Comparison of ENCODE assay signal across 8 cellular contexts in the genomic region with DNA sequence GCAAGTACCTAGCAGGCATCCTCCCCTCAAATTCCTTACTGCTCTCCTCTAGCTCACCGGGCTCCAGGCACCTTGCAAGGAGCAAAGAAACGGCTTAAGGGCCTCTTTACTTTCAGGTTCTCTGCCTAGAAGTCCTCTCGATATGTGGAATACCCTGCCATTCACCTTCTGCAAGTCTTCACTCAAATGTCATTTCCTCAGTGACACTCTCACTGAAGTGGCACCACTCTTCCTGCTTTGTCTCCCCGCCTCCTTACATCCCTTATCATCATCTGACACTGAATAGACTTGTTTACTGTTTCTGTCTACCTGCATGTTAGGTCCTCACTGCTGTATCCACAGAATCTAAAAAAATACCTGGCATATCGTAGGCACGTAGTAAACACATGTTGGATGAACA. TPM values are rescaled to one million over a fixed set of nuclear protein-coding genes. Genes with fewer than 3 reads are reported as not detected.
DNase-seq lines count a peak whose midpoint lies in the region; ATAC-seq, FAIRE-seq and TF ChIP-seq lines count a peak whose summit lies in the region.

No MANE protein-coding gene starts in this region.

- H3K4me2 ChIP-seq in HepG2 (ENCODE audit: low read depth, low read length) = peak overlapping the region; percentile 97

- H3K27ac Mint-ChIP-seq in activated CD8-positive, alpha-beta memory T cell treated with anti-CD3 and anti-CD28 coated beads, Interleukin-2, amount 10 ng/mL, durations not matched to agents 7 days and 5 days = peak overlapping the region; percentile 85
- peak overlapping the region; percentile 92 for H3K27ac Mint-ChIP-seq in activated naive CD8-positive, alpha-beta T cell treated with anti-CD3 and anti-CD28 coated beads, Interleukin-2, amount 10 ng/mL, durations not matched to agents 7 days and 5 days

- no peak for TF ChIP-seq EP300 in HepG2 (IDR thresholded peaks at IDR 0.05; ENCODE audit: low read depth in 2 of 2, low read length in 2 of 2)
- TF ChIP-seq EP300 in HepG2 (CRISPR knock-in tag; IDR thresholded peaks at IDR 0.05; ENCODE audit: borderline replicate concordance) = no peak

- H3K9me3 Mint-ChIP-seq in activated CD8-positive, alpha-beta memory T cell treated with anti-CD3 and anti-CD28 coated beads, Interleukin-2, amount 10 ng/mL, durations not matched to agents 7 days and 5 days (ENCODE audit: low read depth) = no peaks in the 10 kb centered on the region
- no peaks in the 10 kb centered on the region for H3K9me3 Mint-ChIP-seq in activated naive CD8-positive, alpha-beta T cell treated with anti-CD3 and anti-CD28 coated beads, Interleukin-2, amount 10 ng/mL, durations not matched to agents 7 days and 5 days

- intact Hi-C loops in HepG2 (cut with micrococcal nuclease; ENCODE audit: unreplicated experiment) (loop anchor here (1.0 kb wide), 1 partner anchor 19 kb away; no protein-coding TSS in a partner anchor), thyroid gland (cut with DNase I) (no loop called here)

- H3K4me1 ChIP-seq in HepG2 (ENCODE audit: insufficient read depth, low read length) (peaks cover 42% of the 10 kb centered on the region), thyroid gland (peaks cover 19 to 27% of the 10 kb centered on the region in 2 donors)

- 17% methylated on average over 6 of the region's 6 CpGs for WGBS in HepG2 (ENCODE audit: low lambda C conversion rate)
- WGBS in thyroid gland, 2 donors = 34 to 37% methylated on average over 6 of the region's 6 CpGs

- H3K4me3 ChIP-seq in HepG2 (replicated peaks in 1 of 3; ENCODE audit: insufficient read depth in 1 of 3, low read depth in 2 of 3, low read length in 3 of 3) (peak overlapping the region; percentile 77 to 91 (median 90)), thyroid gland (replicated peaks in 1 of 3) (peak overlapping the region; percentile 62 to 96 (median 89))

- CTCF ChIA-PET in activated CD8-positive, alpha-beta memory T cell treated with anti-CD3 and anti-CD28 coated beads, Interleukin-2, amount 10 ng/mL, durations not matched to agents 7 days and 5 days (lab: Charles Lee) = interaction anchor here (0.5 to 3.2 kb wide), 4 partner anchors 10 to 495 kb away, joined by 3 to 28 read pairs (median 7); a partner anchor contains a TSS
- CTCF ChIA-PET in HepG2 (lab: Yijun Ruan, JAX; ENCODE audit: low intra/inter-chr PET ratio, low total read pairs) = interaction anchor here (1.7 kb wide), 1 partner anchor 46 kb away, joined by 4 read pairs; a partner anchor contains a TSS

- H3K79me2 ChIP-seq in HepG2 (ENCODE audit: insufficient read depth, low read length) = peaks cover 52% of the 10 kb centered on the region

- H3K9ac ChIP-seq in HepG2 (ENCODE audit: insufficient read depth, low read depth, low read length) = peak overlapping the region; percentile 86

- peaks cover 33% of the 10 kb centered on the region for H3K36me3 Mint-ChIP-seq in activated CD8-positive, alpha-beta memory T cell treated with anti-CD3 and anti-CD28 coated beads, Interleukin-2, amount 10 ng/mL, durations not matched to agents 7 days and 5 days
- peaks cover 22% of the 10 kb centered on the region for H3K36me3 Mint-ChIP-seq in activated naive CD8-positive, alpha-beta T cell treated with anti-CD3 and anti-CD28 coated beads, Interleukin-2, amount 10 ng/mL, durations not matched to agents 7 days and 5 days

- no peak for FAIRE-seq in HepG2 (lab: Jason Lieb, UNC)

- H3K4me3 Mint-ChIP-seq in activated CD8-positive, alpha-beta memory T cell treated with anti-CD3 and anti-CD28 coated beads, Interleukin-2, amount 10 ng/mL, durations not matched to agents 7 days and 5 days = peak overlapping the region; percentile 85
- H3K4me3 Mint-ChIP-seq in activated naive CD8-positive, alpha-beta T cell treated with anti-CD3 and anti-CD28 coated beads, Interleukin-2, amount 10 ng/mL, durations not matched to agents 7 days and 5 days = peak overlapping the region; percentile 93

- POLR2A ChIA-PET in activated naive CD8-positive, alpha-beta T cell treated with anti-CD3 and anti-CD28 coated beads, Interleukin-2, amount 10 ng/mL, durations not matched to agents 7 days and 5 days (lab: Charles Lee) = interaction anchor here (1.6 to 3.8 kb wide), 2 partner anchors 9 to 47 kb away, joined by 4 to 76 read pairs; a partner anchor contains a TSS
- POLR2A ChIA-PET in HepG2 (lab: Yijun Ruan, JAX) = interaction anchor here (1.0 to 2.5 kb wide), 2 partner anchors 9 to 51 kb away, joined by 4 to 35 read pairs; no protein-coding TSS in a partner anchor

- peaks cover 52% of the 10 kb centered on the region for H3K4me1 Mint-ChIP-seq in activated CD8-positive, alpha-beta memory T cell treated with anti-CD3 and anti-CD28 coated beads, Interleukin-2, amount 10 ng/mL, durations not matched to agents 7 days and 5 days
- peaks cover 44% of the 10 kb centered on the region for H3K4me1 Mint-ChIP-seq in activated naive CD8-positive, alpha-beta T cell treated with anti-CD3 and anti-CD28 coated beads, Interleukin-2, amount 10 ng/mL, durations not matched to agents 7 days and 5 days

- no peaks in the 10 kb centered on the region; a peak in 1 of 5 replicates for H3K27me3 ChIP-seq in HepG2 (ENCODE audit: control insufficient read depth in 1 of 2, insufficient read depth in 2 of 2, low read length in 2 of 2)
- H3K27me3 ChIP-seq in thyroid gland = no peaks in the 10 kb centered on the region

- H3K9me3 ChIP-seq in HepG2 (ENCODE audit: low read length) (no peaks in the 10 kb centered on the region), thyroid gland (no peaks in the 10 kb centered on the region)

- no peak for DNase-seq in activated CD8-positive, alpha-beta memory T cell treated with anti-CD3 and anti-CD28 coated beads, Interleukin-2, amount 10 ng/mL, durations not matched to agents 7 days and 5 days
- DNase-seq in activated CD8-positive, alpha-beta memory T cell treated with anti-CD3 and anti-CD28 coated beads for 24 hours = no peak
- DNase-seq in activated naive CD8-positive, alpha-beta T cell treated with anti-CD3 and anti-CD28 coated beads, Interleukin-2, amount 10 ng/mL, durations not matched to agents 7 days and 5 days = no peak
- DNase-seq in HepG2 (ENCODE audit: low spot score) = no peak
- no peak for DNase-seq in thyroid gland
- DNase-seq in DMS153 treated with DMSO at 0.1 percent for 48 hours (lab: John Stamatoyannopoulos, UW; ENCODE audit: unreplicated experiment) = no peak
- DNase-seq in NCI-H1930 (lab: John Stamatoyannopoulos, UW) = no peak
- DNase-seq in glomerular visceral epithelial cell (ENCODE audit: extremely low spot score) = no peak

- no peak for ATAC-seq in activated CD8-positive, alpha-beta memory T cell treated with anti-CD3 and anti-CD28 coated beads, Interleukin-2, amount 10 ng/mL, durations not matched to agents 7 days and 5 days
- no peak for ATAC-seq in activated naive CD8-positive, alpha-beta T cell treated with anti-CD3 and anti-CD28 coated beads, Interleukin-2, amount 10 ng/mL, durations not matched to agents 7 days and 5 days (ENCODE audit: low read depth)
- no peak for ATAC-seq in HepG2

- TF ChIP-seq RAD21 in HepG2 (CRISPR knock-in tag; IDR thresholded peaks at IDR 0.05) = no peak

- no peak for TF ChIP-seq CTCF in HepG2 (CRISPR knock-in tag; IDR thresholded peaks at IDR 0.05)
- no peak for TF ChIP-seq CTCF in thyroid gland (IDR thresholded peaks at IDR 0.05)

- no peaks in the 10 kb centered on the region for H3K27me3 Mint-ChIP-seq in activated CD8-positive, alpha-beta memory T cell treated with anti-CD3 and anti-CD28 coated beads, Interleukin-2, amount 10 ng/mL, durations not matched to agents 7 days and 5 days
- H3K27me3 Mint-ChIP-seq in activated naive CD8-positive, alpha-beta T cell treated with anti-CD3 and anti-CD28 coated beads, Interleukin-2, amount 10 ng/mL, durations not matched to agents 7 days and 5 days = no peaks in the 10 kb centered on the region

- no TSS peak for BruUV-seq in HepG2 (replicated peaks; lab: Mats Ljungman, UMichigan)

- in situ Hi-C loops in HepG2 (cut with HindIII; ENCODE audit: extremely low pct_ligation_motif_present, low pct_unique_long_range_greater_than_20kb) = no loop called here

- H3K36me3 ChIP-seq in HepG2 (replicated peaks in 1 of 2; ENCODE audit: control insufficient read depth in 1 of 2, insufficient read depth in 2 of 2, low read length in 2 of 2) (peaks cover 5 to 25% of the 10 kb centered on the region in 2 experiments), thyroid gland (peaks cover 9 to 15% of the 10 kb centered on the region in 2 donors)

- peaks cover 4% of the 10 kb centered on the region; the same call in 1 of the 2 replicates for H4K20me1 ChIP-seq in HepG2 (ENCODE audit: insufficient read depth, low read length)

- H2AFZ ChIP-seq in HepG2 (ENCODE audit: low read length) = no peak overlapping the region

- TF ChIP-seq POLR2A in HepG2 (IDR thresholded peaks at IDR 0.05; ENCODE audit: insufficient read depth in 1 of 2, low read depth in 2 of 2, low read length in 2 of 2) (no peak), thyroid gland (IDR thresholded peaks at IDR 0.05) (no peak)

- H3K27ac ChIP-seq in HepG2 (ENCODE audit: extremely low read length, insufficient read depth, low read length) (peak overlapping the region; percentile 85), thyroid gland (peak overlapping the region in 2 of 3 donors; percentile 2 to 76)

RNA-seq across cellular contexts. Expression of a gene that starts 0.9 kb away (rescaled TPM):
- 10 to 100 TPM; 29.8 to 30.8 TPM for total RNA-seq in activated CD8-positive, alpha-beta memory T cell treated with anti-CD3 and anti-CD28 coated beads, Interleukin-2, amount 10 ng/mL, durations not matched to agents 7 days and 5 days
- 10 to 100 TPM; 38.2 to 44.4 TPM for total RNA-seq in activated naive CD8-positive, alpha-beta T cell treated with anti-CD3 and anti-CD28 coated beads, Interleukin-2, amount 10 ng/mL, durations not matched to agents 7 days and 5 days
- total RNA-seq in HepG2 (2016; rRNA removed; fragmentation: Illumina TruSeq; extraction: Trizol) (21.5 and 21.6 TPM in 2 replicates), thyroid gland (10 to 100 TPM; 13.4 to 25.8 (median 18.7) TPM)
- total RNA-seq in HepG2 (2016; cell fraction: cytosol; rRNA removed; fragmentation: Illumina TruSeq; extraction: Trizol; ENCODE audit: low read depth) = 4.2 and 5.7 TPM in 2 replicates
- total RNA-seq in HepG2 (2016; cell fraction: insoluble cytoplasmic fraction; rRNA removed; fragmentation: Illumina TruSeq; extraction: Trizol) = 19.7 and 21.7 TPM in 2 replicates
- 8.6 and 9.1 TPM in 2 replicates for total RNA-seq in HepG2 (2016; cell fraction: membrane; rRNA removed; fragmentation: Illumina TruSeq; extraction: Trizol)
- 28.4 and 34.8 TPM in 2 replicates for total RNA-seq in HepG2 (2016; cell fraction: nucleus; rRNA removed; fragmentation: Illumina TruSeq; extraction: Trizol)
- 11.2 and 12.5 TPM in 2 replicates for polyA plus RNA-seq in HepG2 (2011; rRNA removed)
- polyA plus RNA-seq in HepG2 (2011; cell fraction: cytosol; rRNA removed) = 6.1 and 9.0 TPM in 2 replicates
- polyA plus RNA-seq in HepG2 (2011; cell fraction: nucleus; rRNA removed) = 22.2 and 25.4 TPM in 2 replicates
- 12.1 and 13.5 TPM in 2 replicates for polyA plus RNA-seq in HepG2 (2012)
- polyA plus RNA-seq in HepG2 (2016; cell fraction: cytosol; fragmentation: Illumina TruSeq; extraction: Trizol; ENCODE audit: low read depth) = 2.2 and 2.4 TPM in 2 replicates
- polyA plus RNA-seq in HepG2 (2016; cell fraction: insoluble cytoplasmic fraction; fragmentation: Illumina TruSeq; extraction: Trizol; ENCODE audit: low read depth) = 19.5 and 20.3 TPM in 2 replicates
- 4.3 and 4.5 TPM in 2 replicates for polyA plus RNA-seq in HepG2 (2016; cell fraction: membrane; fragmentation: Illumina TruSeq; extraction: Trizol; ENCODE audit: low read depth)
- polyA plus RNA-seq in HepG2 (2016; cell fraction: nucleus; fragmentation: Illumina TruSeq; extraction: Trizol; ENCODE audit: insufficient read depth, low read depth) = 37.7 and 42.1 TPM in 2 replicates
- polyA minus RNA-seq in HepG2 (2011; rRNA and poly(A)+ RNA removed; ENCODE audit: low replicate concordance) = 8.8 and 15.1 TPM in 2 replicates
- polyA minus RNA-seq in HepG2 (2011; cell fraction: cytosol; rRNA and poly(A)+ RNA removed) = 4.7 and 4.9 TPM in 2 replicates
- 26.7 and 28.5 TPM in 2 replicates for polyA minus RNA-seq in HepG2 (2011; cell fraction: nucleus; rRNA and poly(A)+ RNA removed)

RNA-seq across cellular contexts. Expression of a gene that starts 1.0 kb away (rescaled TPM):
- 10 to 100 TPM; 60.9 to 73.9 TPM for total RNA-seq in activated CD8-positive, alpha-beta memory T cell treated with anti-CD3 and anti-CD28 coated beads, Interleukin-2, amount 10 ng/mL, durations not matched to agents 7 days and 5 days
- 10 to 100 TPM; 85.7 to 87.3 TPM for total RNA-seq in activated naive CD8-positive, alpha-beta T cell treated with anti-CD3 and anti-CD28 coated beads, Interleukin-2, amount 10 ng/mL, durations not matched to agents 7 days and 5 days
- total RNA-seq in HepG2 (2016; rRNA removed; fragmentation: Illumina TruSeq; extraction: Trizol) (46.7 and 55.0 TPM in 2 replicates), thyroid gland (10 to 100 TPM; 41.7 to 57.0 (median 46.9) TPM)
- 9.5 and 12.3 TPM in 2 replicates for total RNA-seq in HepG2 (2016; cell fraction: cytosol; rRNA removed; fragmentation: Illumina TruSeq; extraction: Trizol; ENCODE audit: low read depth)
- total RNA-seq in HepG2 (2016; cell fraction: insoluble cytoplasmic fraction; rRNA removed; fragmentation: Illumina TruSeq; extraction: Trizol) = 45.8 and 52.4 TPM in 2 replicates
- total RNA-seq in HepG2 (2016; cell fraction: membrane; rRNA removed; fragmentation: Illumina TruSeq; extraction: Trizol) = 18.9 and 20.2 TPM in 2 replicates
- total RNA-seq in HepG2 (2016; cell fraction: nucleus; rRNA removed; fragmentation: Illumina TruSeq; extraction: Trizol) = 51.3 and 66.0 TPM in 2 replicates
- 47.5 and 53.5 TPM in 2 replicates for polyA plus RNA-seq in HepG2 (2011; rRNA removed)
- polyA plus RNA-seq in HepG2 (2011; cell fraction: cytosol; rRNA removed) = 35.5 and 39.1 TPM in 2 replicates
- polyA plus RNA-seq in HepG2 (2011; cell fraction: nucleus; rRNA removed) = 268 and 334 TPM in 2 replicates
- polyA plus RNA-seq in HepG2 (2012) = 28.1 and 39.6 TPM in 2 replicates
- 4.3 and 4.6 TPM in 2 replicates for polyA plus RNA-seq in HepG2 (2016; cell fraction: cytosol; fragmentation: Illumina TruSeq; extraction: Trizol; ENCODE audit: low read depth)
- 36.4 and 39.2 TPM in 2 replicates for polyA plus RNA-seq in HepG2 (2016; cell fraction: insoluble cytoplasmic fraction; fragmentation: Illumina TruSeq; extraction: Trizol; ENCODE audit: low read depth)
- 6.8 and 7.1 TPM in 2 replicates for polyA plus RNA-seq in HepG2 (2016; cell fraction: membrane; fragmentation: Illumina TruSeq; extraction: Trizol; ENCODE audit: low read depth)
- polyA plus RNA-seq in HepG2 (2016; cell fraction: nucleus; fragmentation: Illumina TruSeq; extraction: Trizol; ENCODE audit: insufficient read depth, low read depth) = 109 and 112 TPM in 2 replicates
- polyA minus RNA-seq in HepG2 (2011; rRNA and poly(A)+ RNA removed; ENCODE audit: low replicate concordance) = 105 and 173 TPM in 2 replicates
- 15.1 and 21.0 TPM in 2 replicates for polyA minus RNA-seq in HepG2 (2011; cell fraction: cytosol; rRNA and poly(A)+ RNA removed)
- polyA minus RNA-seq in HepG2 (2011; cell fraction: nucleus; rRNA and poly(A)+ RNA removed) = 89.8 and 99.8 TPM in 2 replicates

RNA-seq across cellular contexts. Expression of a gene that starts 45.5 kb away (rescaled TPM):
- 10 to 100 TPM; 73.3 to 99.5 TPM for total RNA-seq in activated CD8-positive, alpha-beta memory T cell treated with anti-CD3 and anti-CD28 coated beads, Interleukin-2, amount 10 ng/mL, durations not matched to agents 7 days and 5 days
- 100 to 1,000 TPM; 110 to 113 TPM for total RNA-seq in activated naive CD8-positive, alpha-beta T cell treated with anti-CD3 and anti-CD28 coated beads, Interleukin-2, amount 10 ng/mL, durations not matched to agents 7 days and 5 days
- 25.4 and 35.8 TPM in 2 replicates for total RNA-seq in HepG2 (2016; rRNA removed; fragmentation: Illumina TruSeq; extraction: Trizol)
- 116 and 121 TPM in 2 replicates for total RNA-seq in HepG2 (2016; cell fraction: cytosol; rRNA removed; fragmentation: Illumina TruSeq; extraction: Trizol; ENCODE audit: low read depth)
- 25.1 and 35.3 TPM in 2 replicates for total RNA-seq in HepG2 (2016; cell fraction: insoluble cytoplasmic fraction; rRNA removed; fragmentation: Illumina TruSeq; extraction: Trizol)
- total RNA-seq in HepG2 (2016; cell fraction: membrane; rRNA removed; fragmentation: Illumina TruSeq; extraction: Trizol) = 38.4 and 41.5 TPM in 2 replicates
- 53.5 and 62.4 TPM in 2 replicates for total RNA-seq in HepG2 (2016; cell fraction: nucleus; rRNA removed; fragmentation: Illumina TruSeq; extraction: Trizol)
- polyA plus RNA-seq in HepG2 (2011; rRNA removed) = 67.4 and 70.8 TPM in 2 replicates
- polyA plus RNA-seq in HepG2 (2011; cell fraction: cytosol; rRNA removed) = 38.1 and 42.5 TPM in 2 replicates
- 195 and 234 TPM in 2 replicates for polyA plus RNA-seq in HepG2 (2011; cell fraction: nucleus; rRNA removed)
- 29.8 and 35.6 TPM in 2 replicates for polyA plus RNA-seq in HepG2 (2012)
- polyA plus RNA-seq in HepG2 (2016; cell fraction: cytosol; fragmentation: Illumina TruSeq; extraction: Trizol; ENCODE audit: low read depth) = 4.5 and 5.9 TPM in 2 replicates
- 17.5 and 18.7 TPM in 2 replicates for polyA plus RNA-seq in HepG2 (2016; cell fraction: insoluble cytoplasmic fraction; fragmentation: Illumina TruSeq; extraction: Trizol; ENCODE audit: low read depth)
- polyA plus RNA-seq in HepG2 (2016; cell fraction: membrane; fragmentation: Illumina TruSeq; extraction: Trizol; ENCODE audit: low read depth) = 8.7 and 9.5 TPM in 2 replicates
- polyA plus RNA-seq in HepG2 (2016; cell fraction: nucleus; fragmentation: Illumina TruSeq; extraction: Trizol; ENCODE audit: insufficient read depth, low read depth) = 86.8 and 104 TPM in 2 replicates
- 346 and 374 TPM in 2 replicates for polyA minus RNA-seq in HepG2 (2011; rRNA and poly(A)+ RNA removed; ENCODE audit: low replicate concordance)
- 39.3 and 39.6 TPM in 2 replicates for polyA minus RNA-seq in HepG2 (2011; cell fraction: cytosol; rRNA and poly(A)+ RNA removed)
- polyA minus RNA-seq in HepG2 (2011; cell fraction: nucleus; rRNA and poly(A)+ RNA removed) = 114 and 135 TPM in 2 replicates
- total RNA-seq in thyroid gland = 100 to 1,000 TPM in 1 of 4 donors, 10 to 100 TPM in 3; 73.1 to 116 (median 85.7) TPM
